In genomic region chr11:842370-843002, GRCh38 we compare ENCODE assay signal across 8 cellular contexts. TPM values are rescaled to one million over a fixed set of nuclear protein-coding genes. Genes with fewer than 3 reads are reported as not detected.
A peak's percentile ranks its signal among the peaks of the same experiment; 100 is the strongest.
DNase-seq lines count a peak whose midpoint lies in the region; ATAC-seq and TF ChIP-seq lines count a peak whose summit lies in the region.

POLR2L (minus strand) TSS chr11:842529; CDS start chr11:842508, 21 bp downstream.
TSPAN4 (plus strand) TSS chr11:842852; CDS start chr11:850305, 7,453 bp downstream.

- peak within 1 kb of the TSS; percentile 88 for H3K9ac ChIP-seq in Loucy (ENCODE audit: low read depth, low read length, poor library complexity, severe bottlenecking)

- H3K4me1 ChIP-seq in Loucy (ENCODE audit: insufficient read depth, low read length, poor library complexity, severe bottlenecking): peaks cover 49% of the 10 kb centered on the region
- H3K4me1 ChIP-seq in osteoblast (ENCODE audit: insufficient read depth, low read length): peaks cover 33% of the 10 kb centered on the region

- peak; percentile 78 to 79 for ATAC-seq in activated naive CD4-positive, alpha-beta T cell treated with anti-CD3 and anti-CD28 coated beads, Interleukin-2, amount 50 U/mL, for 72 hours

- no peaks in the 10 kb centered on the region for H3K9me3 Mint-ChIP-seq in activated naive CD4-positive, alpha-beta T cell treated with anti-CD3 and anti-CD28 coated beads, Interleukin-2, amount 50 U/mL, for 72 hours

- H3K36me3 ChIP-seq in Loucy (ENCODE audit: insufficient read depth, low read length): peaks cover 13% of the 10 kb centered on the region; the same call in 1 of the 2 replicates
- peaks cover 37% of the 10 kb centered on the region for H3K36me3 ChIP-seq in osteoblast (ENCODE audit: insufficient read depth, low read length)

- H3K36me3 Mint-ChIP-seq in activated naive CD4-positive, alpha-beta T cell treated with anti-CD3 and anti-CD28 coated beads, Interleukin-2, amount 50 U/mL, for 72 hours: peaks cover 0 to 9% of the 10 kb centered on the region in 2 donors

- H3K27ac ChIP-seq in osteoblast (ENCODE audit: low read depth, low read length) (peak within 1 kb of the TSS; percentile 88), temporal lobe (ENCODE audit: low read depth, low read length) (peak within 1 kb of the TSS; percentile 74)

- DNase-seq in G401 (ENCODE audit: low spot score): peak; percentile 84
- DNase-seq in GOT3 (lab: John Stamatoyannopoulos, UW): peak; percentile 16
- DNase-seq in SKM-1 treated with dmso at 0.1 percent for 144 hours (lab: John Stamatoyannopoulos, UW; ENCODE audit: unreplicated experiment): peak; percentile 71
- DNase-seq in activated naive CD4-positive, alpha-beta T cell treated with anti-CD3 and anti-CD28 coated beads, Interleukin-2, amount 50 U/mL, for 72 hours (ENCODE audit: low spot score in 2 of 2): peak; percentile 88 to 92
- peak; percentile 85 for DNase-seq in glomerular visceral epithelial cell (ENCODE audit: extremely low spot score)
- DNase-seq in osteoblast (ENCODE audit: insufficient read length, low spot score, missing footprints): peak; percentile 99

- H3K4me2 ChIP-seq in Loucy (ENCODE audit: low read depth, low read length, poor library complexity, severe bottlenecking) (peak within 1 kb of the TSS; percentile 79), osteoblast (ENCODE audit: insufficient read depth, low read length) (peak within 1 kb of the TSS; percentile 96)

- H3K9me3 ChIP-seq in Loucy (ENCODE audit: insufficient read depth, low read depth, low read length) (no peaks in the 10 kb centered on the region), osteoblast (ENCODE audit: low read depth, low read length) (no peaks in the 10 kb centered on the region)

- in situ Hi-C loops in G401 (cut with HindIII; ENCODE audit: low sequenced_read_pairs): no loop called here

- no peaks in the 10 kb centered on the region for H3K27me3 ChIP-seq in Loucy (ENCODE audit: insufficient read depth, low read length, poor library complexity, severe bottlenecking)
- H3K27me3 ChIP-seq in osteoblast (ENCODE audit: insufficient read depth, low read length): no peaks in the 10 kb centered on the region

- peak within 1 kb of the TSS; percentile 79 to 94 for H3K27ac Mint-ChIP-seq in activated naive CD4-positive, alpha-beta T cell treated with anti-CD3 and anti-CD28 coated beads, Interleukin-2, amount 50 U/mL, for 72 hours

- peak within 1 kb of the TSS; percentile 97 for H3K4me3 ChIP-seq in Loucy (ENCODE audit: low read length, poor library complexity, severe bottlenecking)
- peak within 1 kb of the TSS; percentile 97 for H3K4me3 ChIP-seq in osteoblast (ENCODE audit: insufficient read depth, low read length)

- H3K79me2 ChIP-seq in Loucy (ENCODE audit: insufficient read depth, low read length) (peaks cover 31% of the 10 kb centered on the region), osteoblast (ENCODE audit: insufficient read depth, low read length) (peaks cover 83% of the 10 kb centered on the region)

- H4K20me1 ChIP-seq in Loucy (ENCODE audit: insufficient read depth, low read length, poor library complexity, severe bottlenecking): peaks cover 28% of the 10 kb centered on the region
- peaks cover 47% of the 10 kb centered on the region for H4K20me1 ChIP-seq in osteoblast (ENCODE audit: insufficient read depth, low read length)

- H3K9me2 ChIP-seq in Loucy (replicated peaks; ENCODE audit: low read depth, low read length): no peaks in the 10 kb centered on the region

- H2AFZ ChIP-seq in Loucy (ENCODE audit: low read length) (peak within 1 kb of the TSS; percentile 99), osteoblast (ENCODE audit: low read length) (no peak within 1 kb of the TSS)

- H3F3A ChIP-seq in Loucy (ENCODE audit: low read depth): no peaks in the 10 kb centered on the region

- TF ChIP-seq CTCF in Loucy (conservative IDR thresholded peaks at IDR 0.05; ENCODE audit: low read length) (no peak), osteoblast (IDR thresholded peaks at IDR 0.05; ENCODE audit: extremely low read depth, low read depth, low read length) (no peak)

RNA-seq across cellular contexts. Expression of gene POLR2L, which starts in this region (rescaled TPM):
- total RNA-seq in G401 (2014; rRNA removed; shearing (Covaris generic)): 139 and 191 TPM in 2 replicates
- total RNA-seq in activated naive CD4-positive, alpha-beta T cell treated with anti-CD3 and anti-CD28 coated beads, Interleukin-2, amount 50 U/mL, for 72 hours: 10 to 100 TPM; 50.4 to 95.1 TPM
- total RNA-seq in osteoblast: 47.4 and 60.8 TPM in 2 replicates
- 17.7 TPM for total RNA-seq in temporal lobe

RNA-seq across cellular contexts. Expression of gene TSPAN4, which starts in this region (rescaled TPM):
- total RNA-seq in G401 (2014; rRNA removed; shearing (Covaris generic)): 182 and 224 TPM in 2 replicates
- 10 to 100 TPM; 12.6 to 18.9 TPM for total RNA-seq in activated naive CD4-positive, alpha-beta T cell treated with anti-CD3 and anti-CD28 coated beads, Interleukin-2, amount 50 U/mL, for 72 hours
- 168 and 186 TPM in 2 replicates for total RNA-seq in osteoblast
- 10.8 TPM for total RNA-seq in temporal lobe

Comparison
In these comparisons a context has a peak if more than half of its experiments do, and no peak if none do; other contexts are left out.
1. Peak in every context shown above with its lines: DNase-seq, ATAC-seq, H3K4me3 ChIP-seq and H3K27ac ChIP-seq.
2. DNase-seq: peak in every context shown above with its lines; median percentile 99 in osteoblast; 90 in activated naive CD4-positive, alpha-beta T cell treated with anti-CD3 and anti-CD28 coated beads, Interleukin-2, amount 50 U/mL, for 72 hours; 85 in glomerular visceral epithelial cell; 84 in G401; 71 in SKM-1 treated with dmso at 0.1 percent for 144 hours; 16 in GOT3.